ENCODE assay signal across 1 cellular context in the genomic region with DNA sequence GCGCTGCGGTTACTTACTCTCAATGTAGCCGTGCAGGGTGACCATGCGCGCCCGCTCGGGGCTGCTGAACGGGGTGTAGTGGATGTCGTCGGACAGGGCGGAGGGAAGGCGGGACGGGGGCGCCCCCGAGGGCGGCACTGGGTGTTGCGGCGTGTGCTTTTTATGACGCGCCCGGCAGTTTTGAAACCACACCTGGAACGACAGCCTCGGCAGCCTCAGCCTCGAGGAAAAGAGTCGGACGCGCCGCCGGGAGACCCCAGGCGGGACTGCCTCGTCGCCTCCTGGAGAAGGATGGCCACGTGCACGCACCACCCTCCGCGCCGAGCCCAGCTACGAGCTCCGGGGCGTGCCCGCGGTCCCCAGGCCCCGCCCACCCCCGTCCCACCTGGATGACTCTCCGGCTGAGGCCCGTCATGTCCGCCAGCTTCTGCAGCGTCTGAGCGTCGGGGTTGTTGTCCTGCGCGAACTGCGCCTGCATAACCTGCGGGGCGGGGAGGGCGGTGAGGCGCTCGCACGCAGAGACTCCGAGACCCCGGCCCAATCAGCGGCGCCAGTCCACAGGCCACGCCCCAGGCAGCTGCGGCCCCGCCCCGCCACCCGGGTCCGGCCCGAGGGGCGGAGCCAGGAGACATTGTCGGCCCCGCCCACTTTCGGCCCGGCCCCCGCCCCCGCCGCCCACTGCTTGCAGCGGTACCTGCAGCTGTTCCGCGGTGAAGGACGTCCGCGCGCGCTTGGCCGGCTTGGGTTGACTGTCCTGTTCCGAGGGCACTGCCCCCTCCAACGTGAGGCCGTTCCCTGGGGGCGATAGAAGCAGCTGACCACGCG.
TF ChIP-seq lines count a peak whose summit lies in the region.

No MANE protein-coding gene starts in this region.

TF ChIP-seq in HepG2, 621 proteins besides CTCF, POLR2A, EP300 and RAD21 (continued from another document):
- TF ChIP-seq, protein P1, sequence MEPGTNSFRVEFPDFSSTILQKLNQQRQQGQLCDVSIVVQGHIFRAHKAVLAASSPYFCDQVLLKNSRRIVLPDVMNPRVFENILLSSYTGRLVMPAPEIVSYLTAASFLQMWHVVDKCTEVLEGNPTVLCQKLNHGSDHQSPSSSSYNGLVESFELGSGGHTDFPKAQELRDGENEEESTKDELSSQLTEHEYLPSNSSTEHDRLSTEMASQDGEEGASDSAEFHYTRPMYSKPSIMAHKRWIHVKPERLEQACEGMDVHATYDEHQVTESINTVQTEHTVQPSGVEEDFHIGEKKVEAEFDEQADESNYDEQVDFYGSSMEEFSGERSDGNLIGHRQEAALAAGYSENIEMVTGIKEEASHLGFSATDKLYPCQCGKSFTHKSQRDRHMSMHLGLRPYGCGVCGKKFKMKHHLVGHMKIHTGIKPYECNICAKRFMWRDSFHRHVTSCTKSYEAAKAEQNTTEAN (CRISPR knock-in tag; conservative IDR thresholded peaks at IDR 0.05) = peak; percentile 83
- TF ChIP-seq ZNF235 (CRISPR knock-in tag; IDR thresholded peaks at IDR 0.05; ENCODE audit: borderline replicate concordance) = no peak
- TF ChIP-seq KLF6 (CRISPR knock-in tag; IDR thresholded peaks at IDR 0.05) = 0 out of 2 replicates have a peak, but pooled peaks have one; percentile 37
- no peak for TF ChIP-seq ATF6 (CRISPR knock-in tag; conservative IDR thresholded peaks at IDR 0.05)
- peak; percentile 69; the same call in 1 of the 2 replicates for TF ChIP-seq ZNF704 (CRISPR knock-in tag; IDR thresholded peaks at IDR 0.05; ENCODE audit: borderline replicate concordance)
- TF ChIP-seq GATA4 (IDR thresholded peaks at IDR 0.05; ENCODE audit: borderline replicate concordance, low read depth) = no peak
- TF ChIP-seq ZMAT5 (CRISPR knock-in tag; IDR thresholded peaks at IDR 0.05; ENCODE audit: borderline replicate concordance, low read depth) = no peak
- peak; percentile 90 for TF ChIP-seq ZNF777 (CRISPR knock-in tag; IDR thresholded peaks at IDR 0.05)
- TF ChIP-seq MTF1 (CRISPR knock-in tag; IDR thresholded peaks at IDR 0.05) = 0 out of 2 replicates have a peak, but pooled peaks have one; percentile 47
- TF ChIP-seq KMT2B (CRISPR knock-in tag; IDR thresholded peaks at IDR 0.05) = peak; percentile 35; the same call in 1 of the 2 replicates
- TF ChIP-seq ZNF572 (CRISPR knock-in tag; IDR thresholded peaks at IDR 0.05) = 0 out of 2 replicates have a peak, but pooled peaks have one; percentile 43
